Comparison of ENCODE assay signal across 8 cellular contexts in the genomic region with DNA sequence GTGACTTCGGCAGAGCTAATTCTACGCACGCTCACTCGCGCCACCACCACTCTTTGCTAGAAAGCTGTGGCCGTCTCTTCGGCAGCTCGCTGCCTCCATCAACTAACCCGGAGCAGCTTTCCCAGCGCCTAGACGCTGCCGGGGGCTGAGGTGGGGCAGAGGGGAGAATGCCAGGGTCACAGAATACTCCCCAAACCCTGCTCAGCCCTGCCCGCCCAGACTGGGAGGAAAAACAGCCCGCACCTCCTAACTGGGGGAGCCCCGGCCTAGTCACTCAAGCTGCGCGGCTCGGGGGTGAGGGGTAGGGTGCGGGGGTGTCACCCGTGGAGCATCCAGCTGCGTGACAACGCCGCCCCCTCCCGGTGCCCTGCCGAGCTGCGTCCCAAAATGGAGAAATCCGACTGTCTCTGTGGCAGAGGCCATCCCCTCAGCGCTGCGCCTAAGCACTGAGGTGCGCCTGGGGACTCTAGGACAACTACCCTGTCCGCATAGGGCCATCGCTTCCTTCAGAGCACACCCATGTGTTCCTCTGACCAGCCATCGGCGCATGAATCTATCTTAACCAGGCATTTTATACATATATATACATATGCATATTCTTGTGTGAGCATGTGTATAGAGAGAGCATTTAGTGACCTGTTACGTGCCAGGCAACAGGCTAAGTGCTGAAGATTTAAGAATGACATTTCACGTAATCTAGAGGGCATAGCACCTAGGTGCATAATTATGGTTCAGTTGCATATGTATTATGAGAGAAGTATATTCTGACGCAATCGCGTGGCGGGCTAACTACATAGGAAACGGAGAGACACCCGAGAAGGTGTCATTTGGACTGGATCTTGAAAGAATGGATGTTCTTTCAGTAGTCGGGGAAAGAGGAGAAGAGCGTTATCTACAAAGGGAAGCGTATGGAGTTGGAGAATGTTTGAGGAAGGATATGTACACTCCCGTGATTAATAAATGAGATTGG. TPM values are rescaled to one million over a fixed set of nuclear protein-coding genes. Genes with fewer than 3 reads are reported as not detected.
A peak's percentile ranks its signal among the peaks of the same experiment; 100 is the strongest.
DNase-seq lines count a peak whose midpoint lies in the region; TF ChIP-seq lines count a peak whose summit lies in the region.

No MANE protein-coding gene starts in this region.

- H3K36me3 Mint-ChIP-seq in MCF 10A (ENCODE audit: insufficient read depth, unreplicated experiment) = peaks cover 14% of the 10 kb centered on the region

- H3K79me2 ChIP-seq in smooth muscle cell (ENCODE audit: low read depth) = peaks cover 34% of the 10 kb centered on the region

- peaks cover 26% of the 10 kb centered on the region for H3K4me1 ChIP-seq in smooth muscle cell (ENCODE audit: low read depth)

- H3K27ac ChIP-seq in WERI-Rb-1 = peak overlapping the region; percentile 64
- peak overlapping the region; percentile 98 for H3K27ac ChIP-seq in smooth muscle cell (ENCODE audit: low read depth)

- H3F3A ChIP-seq in smooth muscle cell (ENCODE audit: low read depth) = peaks cover 16% of the 10 kb centered on the region

- H3K9me3 ChIP-seq in WERI-Rb-1 (ENCODE audit: severe bottlenecking) (no peaks in the 10 kb centered on the region), smooth muscle cell (replicated peaks; ENCODE audit: low read depth) (no peaks in the 10 kb centered on the region)

- H3K36me3 ChIP-seq in WERI-Rb-1 (no peaks in the 10 kb centered on the region), smooth muscle cell (ENCODE audit: low read depth) (no peaks in the 10 kb centered on the region)

- peak overlapping the region; percentile 88 for H3K27ac Mint-ChIP-seq in MCF 10A (ENCODE audit: low read depth, unreplicated experiment)

- peaks cover 35% of the 10 kb centered on the region for H4K20me1 ChIP-seq in smooth muscle cell (ENCODE audit: low read depth)

- peak overlapping the region; percentile 6 for H2AFZ ChIP-seq in smooth muscle cell (ENCODE audit: low read depth)

- no TSS peak for BruUV-seq in MCF 10A (replicated peaks; lab: Mats Ljungman, UMichigan)

- TF ChIP-seq CTCF in GM10248 (IDR thresholded peaks at IDR 0.05; ENCODE audit: control extremely low read depth, extremely low read depth, low read depth, missing control alignments) (peak; percentile 65), HFF-Myc (IDR thresholded peaks at IDR 0.05; ENCODE audit: low read depth, low read length, missing control alignments) (peak; percentile 73), WERI-Rb-1 (IDR thresholded peaks at IDR 0.05; ENCODE audit: low read depth, low read length) (peak; percentile 92), MCF 10A (IDR thresholded peaks at IDR 0.05; ENCODE audit: unreplicated experiment) (peak; percentile 43), smooth muscle cell (IDR thresholded peaks at IDR 0.05; ENCODE audit: borderline replicate concordance, insufficient read depth, poor library complexity, severe bottlenecking) (peak; percentile 64)

- 31% methylated on average over 42 of the region's 46 CpGs for WGBS in smooth muscle cell (ENCODE audit: low lambda C conversion rate)

- H3K4me2 ChIP-seq in smooth muscle cell = peak overlapping the region; percentile 90

- no peaks in the 10 kb centered on the region for H3K27me3 Mint-ChIP-seq in MCF 10A (ENCODE audit: insufficient read depth, unreplicated experiment)

- H3K4me1 Mint-ChIP-seq in MCF 10A (ENCODE audit: insufficient read depth, unreplicated experiment) = peaks cover 15% of the 10 kb centered on the region

- CTCF ChIA-PET in GM10248 (lab: Yijun Ruan, JAX) = interaction anchor here (0.6 to 3.2 kb wide), 12 partner anchors 10 to 1805 kb away, joined by 3 to 17 read pairs (median 3); no protein-coding TSS in a partner anchor
- CTCF ChIA-PET in MCF 10A (lab: Yijun Ruan, JAX) = interaction anchor here (0.6 to 5.1 kb wide), 19 partner anchors 13 to 1424 kb away, joined by 3 to 42 read pairs (median 3); no protein-coding TSS in a partner anchor

- peak; percentile 62 for DNase-seq in GM10248 (ENCODE audit: extremely low spot score)
- DNase-seq in HFF-Myc (ENCODE audit: extremely low read depth, low read depth) = no peak
- DNase-seq in MV-4-11 (lab: John Stamatoyannopoulos, UW) = peak; percentile 68
- peak; percentile 85 for DNase-seq in WERI-Rb-1
- DNase-seq in MCF 10A (ENCODE audit: unreplicated experiment) = peak; percentile 50
- DNase-seq in iPS-NIHi7 (ENCODE audit: extremely low spot score) = peak; percentile 52
- peak; percentile 62 for DNase-seq in smooth muscle cell (lab: John Stamatoyannopoulos, UW; ENCODE audit: unreplicated experiment)
- DNase-seq in NCI-H146 treated with DMSO at 0.1 percent for 48 hours (lab: John Stamatoyannopoulos, UW; ENCODE audit: unreplicated experiment) = no peak

- intact Hi-C loops in MCF 10A (cut with micrococcal nuclease) = loop anchor here (5.0 to 10.0 kb wide), 7 partner anchors 181 to 1622 kb away; no protein-coding TSS in a partner anchor

- peak overlapping the region; percentile 88 for H3K9ac ChIP-seq in smooth muscle cell (ENCODE audit: low read depth)

- peak overlapping the region; percentile 98 for H3K4me3 Mint-ChIP-seq in MCF 10A (ENCODE audit: unreplicated experiment)

- no peaks in the 10 kb centered on the region for H3K27me3 ChIP-seq in WERI-Rb-1 (ENCODE audit: insufficient read depth, low read depth, severe bottlenecking)
- no peaks in the 10 kb centered on the region for H3K27me3 ChIP-seq in smooth muscle cell (ENCODE audit: low read depth)

- POLR2A ChIA-PET in GM10248 (lab: Yijun Ruan, JAX) (no interaction called here), MCF 10A (lab: Yijun Ruan, JAX) (interaction anchor here (0.6 to 4.3 kb wide), 28 partner anchors 9 to 1594 kb away, joined by 3 to 54 read pairs (median 4); no protein-coding TSS in a partner anchor)

- H3K4me3 ChIP-seq in HFF-Myc (replicated peaks; ENCODE audit: low read depth, low read length) = peak overlapping the region; percentile 60
- H3K4me3 ChIP-seq in WERI-Rb-1 (ENCODE audit: low read depth, low read length) = peak overlapping the region; percentile 89
- H3K4me3 ChIP-seq in smooth muscle cell = peak overlapping the region; percentile 78

- no peaks in the 10 kb centered on the region for H3K9me3 Mint-ChIP-seq in MCF 10A (ENCODE audit: unreplicated experiment)

RNA-seq across cellular contexts. Expression of a gene that starts 1.5 kb away (rescaled TPM):
- total RNA-seq in MCF 10A (2022) = 2.5 and 3.9 TPM in 2 replicates
- total RNA-seq in smooth muscle cell = 151 and 162 TPM in 2 replicates
- polyA plus RNA-seq in smooth muscle cell = 123 and 137 TPM in 2 replicates

Comparison
In these comparisons a context has a peak if more than half of its experiments do, and no peak if none do; other contexts are left out.
1. DNase-seq: peak in GM10248 (single experiment), MV-4-11 (single experiment), WERI-Rb-1 (single experiment), MCF 10A (single experiment), iPS-NIHi7 (single experiment) and smooth muscle cell (single experiment); none in HFF-Myc (single experiment) and NCI-H146 treated with DMSO at 0.1 percent for 48 hours (single experiment).
2. RNA of a gene that starts 1.5 kb away (total RNA-seq): 151 to 162 TPM in smooth muscle cell; 2.5 to 3.9 TPM in MCF 10A; every median in the first group is over 10 times any median in the second.
3. Peak in every context shown above with its lines, with median percentiles within 50 percentile points of each other: CTCF ChIP-seq and H3K4me3 ChIP-seq.